In genomic region chr12:131223791-131224567, GRCh38 we compare ENCODE assay signal across 1 cellular context.
TF ChIP-seq lines count a peak whose summit lies in the region.

No MANE protein-coding gene starts in this region.

TF ChIP-seq in K562, 482 proteins besides CTCF, POLR2A, EP300 and RAD21 (continued from another document):
- TF ChIP-seq CUX1 (CRISPR knock-in tag; IDR thresholded peaks at IDR 0.05) (no peak), E2F6 (IDR thresholded peaks at IDR 0.05; ENCODE audit: borderline replicate concordance in 1 of 2, extremely low read depth in 1 of 2, insufficient read depth in 1 of 2, insufficient read length in 1 of 2, low read depth in 1 of 2, low read length in 1 of 2, poor library complexity in 1 of 2, severe bottlenecking in 1 of 2) (peak in 1 of 2 experiments; percentile 12), MTA3 (IDR thresholded peaks at IDR 0.05; ENCODE audit: borderline replicate concordance) (no peak), ZBTB33 (CRISPR knock-in tag; IDR thresholded peaks at IDR 0.05) (peak; percentile 38; the same call in 1 of the 2 replicates), MCM3 (IDR thresholded peaks at IDR 0.05) (no peak), NFIC (IDR thresholded peaks at IDR 0.05) (no peak), POU5F1 (IDR thresholded peaks at IDR 0.05; ENCODE audit: borderline replicate concordance, low read depth, low read length, partially characterized antibody) (no peak), HINFP (tag; conservative IDR thresholded peaks at IDR 0.05; ENCODE audit: low read depth) (no peak), VEZF1 (CRISPR knock-in tag; IDR thresholded peaks at IDR 0.05) (peak; percentile 49; the same call in 1 of the 2 replicates), SRF (CRISPR knock-in tag; IDR thresholded peaks at IDR 0.05) (peak in 1 of 2 experiments; percentile 35; a peak in 1 of 4 replicates), BRD4 (IDR thresholded peaks at IDR 0.05) (no peak), ZFX (CRISPR knock-in tag; IDR thresholded peaks at IDR 0.05) (0 out of 2 replicates have a peak, but pooled peaks have one; percentile 21), NCOA6 (IDR thresholded peaks at IDR 0.05) (no peak), ZNF699 (CRISPR knock-in tag; IDR thresholded peaks at IDR 0.05; ENCODE audit: insufficient replicate concordance) (no peak), NCOA2 (IDR thresholded peaks at IDR 0.05; ENCODE audit: partially characterized antibody in 2 of 2) (no peak), HIVEP1 (CRISPR knock-in tag; IDR thresholded peaks at IDR 0.05) (no peak), ARID3B (CRISPR knock-in tag; IDR thresholded peaks at IDR 0.05; ENCODE audit: borderline replicate concordance) (no peak), COPS2 (conservative IDR thresholded peaks at IDR 0.05) (no peak), KAT8 (IDR thresholded peaks at IDR 0.05; ENCODE audit: low read depth) (no peak)
